In genomic region chr5:129499208-129499852, GRCh38 we compare ENCODE assay signal across 16 cellular contexts. TPM values are rescaled to one million over a fixed set of nuclear protein-coding genes. Genes with fewer than 3 reads are reported as not detected.
A peak's percentile ranks its signal among the peaks of the same experiment; 100 is the strongest.
DNase-seq lines count a peak whose midpoint lies in the region; ATAC-seq and TF ChIP-seq lines count a peak whose summit lies in the region.
"Had no signal": no experiment of that assay in that cellular context is flagged by ENCODE, and none has a peak within 500 bp of the region (broad histone marks: within the 10 kb centered on the region; RNA-seq: fewer than 3 reads in every experiment).

No MANE protein-coding gene starts in this region.

- no peak overlapping the region for H3K4me3 Mint-ChIP-seq in mesothelial cell of epicardium
- H3K4me3 Mint-ChIP-seq: activated B cell treated with CpG ODN at 0.5 μM for 24 hours; activated naive CD4-positive, alpha-beta T cell treated with anti-CD3 and anti-CD28 coated beads, Interleukin-2, amount 50 U/mL, for 24 hours had no signal

- no peaks in the 10 kb centered on the region for H3K27me3 Mint-ChIP-seq in mesothelial cell of epicardium (ENCODE audit: low read depth)
- H3K27me3 Mint-ChIP-seq: activated B cell treated with CpG ODN at 0.5 μM for 24 hours; activated naive CD4-positive, alpha-beta T cell treated with anti-CD3 and anti-CD28 coated beads, Interleukin-2, amount 50 U/mL, for 24 hours had no signal

- H3K36me3 Mint-ChIP-seq in mesothelial cell of epicardium, result peaks cover 2% of the 10 kb centered on the region
- H3K36me3 Mint-ChIP-seq: activated naive CD4-positive, alpha-beta T cell treated with anti-CD3 and anti-CD28 coated beads, Interleukin-2, amount 50 U/mL, for 24 hours had no signal

- H3K27ac Mint-ChIP-seq in mesothelial cell of epicardium, result no peak overlapping the region
- H3K27ac Mint-ChIP-seq: activated B cell treated with CpG ODN at 0.5 μM for 24 hours; activated naive CD4-positive, alpha-beta T cell treated with anti-CD3 and anti-CD28 coated beads, Interleukin-2, amount 50 U/mL, for 24 hours had no signal

- TF ChIP-seq CTCF in mesothelial cell of epicardium (IDR thresholded peaks at IDR 0.05; ENCODE audit: unreplicated experiment), result no peak

- H3K4me1 Mint-ChIP-seq in mesothelial cell of epicardium, result peaks cover 13% of the 10 kb centered on the region
- H3K4me1 Mint-ChIP-seq: activated naive CD4-positive, alpha-beta T cell treated with anti-CD3 and anti-CD28 coated beads, Interleukin-2, amount 50 U/mL, for 24 hours had no signal

- H3K9me3 Mint-ChIP-seq in mesothelial cell of epicardium, result peaks cover 4% of the 10 kb centered on the region
- H3K9me3 Mint-ChIP-seq: activated B cell treated with CpG ODN at 0.5 μM for 24 hours had no signal

- DNase-seq in CMK (ENCODE audit: low read depth) (peak; percentile 5), mesothelial cell of epicardium (ENCODE audit: low spot score in 2 of 2, unreplicated experiment in 2 of 2) (no peak), hippocampal formation (lab: John Stamatoyannopoulos, UW) (no peak), amniotic stem cell (lab: John Stamatoyannopoulos, UW) (no peak)
- DNase-seq: activated B cell treated with CpG ODN at 0.5 μM for 24 hours; GDM1; stimulated activated CD4-positive, alpha-beta T cell treated with anti-CD3 and anti-CD28 coated beads, Interleukin-12 subunit alpha, Interleukin-12 subunit beta, amount 100 ng/mL, for 4 hours had no signal

- ATAC-seq in GM19395 (IDR thresholded peaks at IDR 0.05; ENCODE audit: unreplicated experiment) (peak; percentile 63), HG02870 (IDR thresholded peaks at IDR 0.05; ENCODE audit: unreplicated experiment) (peak; percentile 66), HG03565 (IDR thresholded peaks at IDR 0.05; ENCODE audit: unreplicated experiment) (peak; percentile 62), GM19467 (IDR thresholded peaks at IDR 0.05; ENCODE audit: unreplicated experiment) (no peak)
- ATAC-seq: HCT116 had no signal

RNA-seq across cellular contexts. Expression of gene ADAMTS19, which starts 39.2 kb away (rescaled TPM):
- 12.8 to 14.8 TPM (median 13.2 TPM) in 3 replicates for total RNA-seq in mesothelial cell of epicardium
- total RNA-seq: A172, activated B cell treated with CpG ODN at 0.5 μM for 24 hours, MCF 10A, mononuclear cell had no signal
